13 cellular contexts compared by ENCODE assay signal in genomic region chr5:138869763-138870500, GRCh38. TPM values are rescaled to one million over a fixed set of nuclear protein-coding genes. Genes with fewer than 3 reads are reported as not detected.
DNase-seq lines count a peak whose midpoint lies in the region; ATAC-seq and TF ChIP-seq lines count a peak whose summit lies in the region.
"Had no signal": no experiment of that assay in that cellular context is flagged by ENCODE, and none has a peak within 500 bp of the region (broad histone marks: within the 10 kb centered on the region; RNA-seq: fewer than 3 reads in every experiment).

No MANE protein-coding gene starts in this region.

- peaks cover 85% of the 10 kb centered on the region for H3K4me1 Mint-ChIP-seq in brain

- peak overlapping the region; percentile 89 to 100 (median 98) for H3K27ac Mint-ChIP-seq in brain
- H3K27ac Mint-ChIP-seq: CD4-positive, alpha-beta T cell had no signal

- ATAC-seq in omental fat pad (ENCODE audit: low FRiP score) (no peak), HG03025 (IDR thresholded peaks at IDR 0.05; ENCODE audit: low FRiP score, unreplicated experiment) (no peak), GM21528 (IDR thresholded peaks at IDR 0.05; ENCODE audit: low FRiP score, unreplicated experiment) (no peak)

- peaks cover 20% of the 10 kb centered on the region for H3K27me3 Mint-ChIP-seq in brain

- peaks cover 48% of the 10 kb centered on the region for H3K36me3 Mint-ChIP-seq in brain

- peak; percentile 1 for DNase-seq in stimulated activated naive CD4-positive, alpha-beta T cell treated with Interleukin-2 at 50 U/mL for 16 hours (lab: John Stamatoyannopoulos, UW)
- no peak for DNase-seq in stimulated activated naive CD4-positive, alpha-beta T cell (lab: John Stamatoyannopoulos, UW)
- DNase-seq in kidney tubule cell (ENCODE audit: low spot score): peak; percentile 36
- no peak for DNase-seq in CD1c-positive myeloid dendritic cell (ENCODE audit: extremely low spot score)
- no peak for DNase-seq in omental fat pad (ENCODE audit: low spot score)
- DNase-seq: CD4-positive, alpha-beta T cell; effector CD8-positive, alpha-beta T cell; kidney; NCI-H526; SW 1271 had no signal

- H3K4me3 Mint-ChIP-seq in brain: peak overlapping the region; percentile 82 to 95 (median 90)
- H3K4me3 Mint-ChIP-seq: CD4-positive, alpha-beta T cell had no signal

- no peak for TF ChIP-seq CTCF in brain (conservative IDR thresholded peaks at IDR 0.05)
- no peak for TF ChIP-seq CTCF in omental fat pad (IDR thresholded peaks at IDR 0.05)

- H3K9me3 Mint-ChIP-seq in brain: peaks cover 0 to 8% (median 4%) of the 10 kb centered on the region in 5 experiments
- H3K9me3 Mint-ChIP-seq: CD4-positive, alpha-beta T cell had no signal

RNA-seq across cellular contexts. Expression of gene LRRTM2, which starts 5.2 kb away (rescaled TPM):
- 2.8 TPM for polyA plus RNA-seq in brain (ENCODE audit: insufficient read depth, low read depth, low replicate concordance)
- 1 to 10 TPM in 1 of 4 donors, under 1 TPM in 3; 0.31 to 4.3 (median 0.72) TPM for total RNA-seq in omental fat pad

Comparison
In these comparisons a context has a peak if more than half of its experiments do, and no peak if none do; other contexts are left out.
1. DNase-seq: peak in stimulated activated naive CD4-positive, alpha-beta T cell treated with Interleukin-2 at 50 U/mL for 16 hours (single experiment) and kidney tubule cell (single experiment); none in stimulated activated naive CD4-positive, alpha-beta T cell (0 of 6), CD1c-positive myeloid dendritic cell (single experiment) and omental fat pad (single experiment).